Comparison of ENCODE assay signal across 1 cellular context in the genomic region with DNA sequence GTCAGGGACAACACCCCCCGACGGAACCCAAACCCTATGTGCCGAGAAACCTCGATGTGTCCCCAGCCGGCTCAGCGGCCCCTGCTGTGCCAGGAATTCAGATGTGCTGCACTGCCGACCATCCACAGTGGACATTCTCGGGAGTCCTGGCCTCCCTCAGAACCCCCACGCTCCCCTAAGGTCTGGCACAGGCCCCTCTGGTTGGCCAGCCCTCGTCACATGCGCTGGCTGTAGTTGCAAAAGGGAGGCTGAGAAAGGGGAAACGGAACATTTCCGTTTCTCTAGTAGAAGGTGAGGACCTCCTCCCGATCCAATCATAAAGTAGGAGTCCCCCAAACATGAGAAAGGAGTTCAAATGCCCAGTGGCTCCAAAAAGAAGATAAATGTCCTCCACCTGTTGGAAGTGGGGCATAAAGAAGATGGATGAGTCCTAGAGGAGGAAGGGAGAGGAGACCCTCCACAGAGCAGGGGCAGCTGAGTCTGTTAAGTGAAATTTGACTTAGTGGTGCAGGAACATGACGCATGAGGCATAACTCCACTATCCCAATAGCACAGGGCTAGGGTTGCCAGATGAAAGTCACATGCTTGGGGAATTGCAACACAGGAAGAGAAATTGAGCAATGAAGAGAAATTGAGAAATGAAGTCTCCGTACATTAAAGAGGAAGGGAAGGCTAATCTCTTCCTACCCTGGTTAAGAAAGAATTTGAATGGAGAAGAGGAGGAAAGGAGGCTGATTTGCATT.
TF ChIP-seq lines count a peak whose summit lies in the region.

No MANE protein-coding gene starts in this region.

TF ChIP-seq in A549, 52 proteins besides CTCF, POLR2A, EP300 and RAD21 (continued from another document):
- TF ChIP-seq CBX2 (IDR thresholded peaks at IDR 0.05; ENCODE audit: borderline replicate concordance, low read depth) (no peak), SMC3 (IDR thresholded peaks at IDR 0.05) (no peak), CEBPB (IDR thresholded peaks at IDR 0.05) (peak; percentile 96 to 100), ZNF302 (CRISPR knock-in tag; IDR thresholded peaks at IDR 0.05) (no peak), ZFP36 (IDR thresholded peaks at IDR 0.05; ENCODE audit: borderline replicate concordance, partially characterized antibody) (no peak), NR3C1 (IDR thresholded peaks at IDR 0.05) (no peak), JUN (IDR thresholded peaks at IDR 0.05) (peak; percentile 53 to 70; a peak in 3 of 5 replicates)
- TF ChIP-seq, protein P1, sequence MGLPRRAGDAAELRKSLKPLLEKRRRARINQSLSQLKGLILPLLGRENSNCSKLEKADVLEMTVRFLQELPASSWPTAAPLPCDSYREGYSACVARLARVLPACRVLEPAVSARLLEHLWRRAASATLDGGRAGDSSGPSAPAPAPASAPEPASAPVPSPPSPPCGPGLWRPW (IDR thresholded peaks at IDR 0.05), result peak; percentile 100
- TF ChIP-seq, protein P2, sequence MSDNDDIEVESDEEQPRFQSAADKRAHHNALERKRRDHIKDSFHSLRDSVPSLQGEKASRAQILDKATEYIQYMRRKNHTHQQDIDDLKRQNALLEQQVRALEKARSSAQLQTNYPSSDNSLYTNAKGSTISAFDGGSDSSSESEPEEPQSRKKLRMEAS (IDR thresholded peaks at IDR 0.05), result no peak
- TF ChIP-seq, protein P3, sequence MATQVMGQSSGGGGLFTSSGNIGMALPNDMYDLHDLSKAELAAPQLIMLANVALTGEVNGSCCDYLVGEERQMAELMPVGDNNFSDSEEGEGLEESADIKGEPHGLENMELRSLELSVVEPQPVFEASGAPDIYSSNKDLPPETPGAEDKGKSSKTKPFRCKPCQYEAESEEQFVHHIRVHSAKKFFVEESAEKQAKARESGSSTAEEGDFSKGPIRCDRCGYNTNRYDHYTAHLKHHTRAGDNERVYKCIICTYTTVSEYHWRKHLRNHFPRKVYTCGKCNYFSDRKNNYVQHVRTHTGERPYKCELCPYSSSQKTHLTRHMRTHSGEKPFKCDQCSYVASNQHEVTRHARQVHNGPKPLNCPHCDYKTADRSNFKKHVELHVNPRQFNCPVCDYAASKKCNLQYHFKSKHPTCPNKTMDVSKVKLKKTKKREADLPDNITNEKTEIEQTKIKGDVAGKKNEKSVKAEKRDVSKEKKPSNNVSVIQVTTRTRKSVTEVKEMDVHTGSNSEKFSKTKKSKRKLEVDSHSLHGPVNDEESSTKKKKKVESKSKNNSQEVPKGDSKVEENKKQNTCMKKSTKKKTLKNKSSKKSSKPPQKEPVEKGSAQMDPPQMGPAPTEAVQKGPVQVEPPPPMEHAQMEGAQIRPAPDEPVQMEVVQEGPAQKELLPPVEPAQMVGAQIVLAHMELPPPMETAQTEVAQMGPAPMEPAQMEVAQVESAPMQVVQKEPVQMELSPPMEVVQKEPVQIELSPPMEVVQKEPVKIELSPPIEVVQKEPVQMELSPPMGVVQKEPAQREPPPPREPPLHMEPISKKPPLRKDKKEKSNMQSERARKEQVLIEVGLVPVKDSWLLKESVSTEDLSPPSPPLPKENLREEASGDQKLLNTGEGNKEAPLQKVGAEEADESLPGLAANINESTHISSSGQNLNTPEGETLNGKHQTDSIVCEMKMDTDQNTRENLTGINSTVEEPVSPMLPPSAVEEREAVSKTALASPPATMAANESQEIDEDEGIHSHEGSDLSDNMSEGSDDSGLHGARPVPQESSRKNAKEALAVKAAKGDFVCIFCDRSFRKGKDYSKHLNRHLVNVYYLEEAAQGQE (IDR thresholded peaks at IDR 0.05), result no peak
- TF ChIP-seq, protein P4, sequence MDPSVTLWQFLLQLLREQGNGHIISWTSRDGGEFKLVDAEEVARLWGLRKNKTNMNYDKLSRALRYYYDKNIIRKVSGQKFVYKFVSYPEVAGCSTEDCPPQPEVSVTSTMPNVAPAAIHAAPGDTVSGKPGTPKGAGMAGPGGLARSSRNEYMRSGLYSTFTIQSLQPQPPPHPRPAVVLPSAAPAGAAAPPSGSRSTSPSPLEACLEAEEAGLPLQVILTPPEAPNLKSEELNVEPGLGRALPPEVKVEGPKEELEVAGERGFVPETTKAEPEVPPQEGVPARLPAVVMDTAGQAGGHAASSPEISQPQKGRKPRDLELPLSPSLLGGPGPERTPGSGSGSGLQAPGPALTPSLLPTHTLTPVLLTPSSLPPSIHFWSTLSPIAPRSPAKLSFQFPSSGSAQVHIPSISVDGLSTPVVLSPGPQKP (IDR thresholded peaks at IDR 0.05; ENCODE audit: low read depth, low read length), result no peak
